Comparison of ENCODE assay signal across 1 cellular context in the genomic region with DNA sequence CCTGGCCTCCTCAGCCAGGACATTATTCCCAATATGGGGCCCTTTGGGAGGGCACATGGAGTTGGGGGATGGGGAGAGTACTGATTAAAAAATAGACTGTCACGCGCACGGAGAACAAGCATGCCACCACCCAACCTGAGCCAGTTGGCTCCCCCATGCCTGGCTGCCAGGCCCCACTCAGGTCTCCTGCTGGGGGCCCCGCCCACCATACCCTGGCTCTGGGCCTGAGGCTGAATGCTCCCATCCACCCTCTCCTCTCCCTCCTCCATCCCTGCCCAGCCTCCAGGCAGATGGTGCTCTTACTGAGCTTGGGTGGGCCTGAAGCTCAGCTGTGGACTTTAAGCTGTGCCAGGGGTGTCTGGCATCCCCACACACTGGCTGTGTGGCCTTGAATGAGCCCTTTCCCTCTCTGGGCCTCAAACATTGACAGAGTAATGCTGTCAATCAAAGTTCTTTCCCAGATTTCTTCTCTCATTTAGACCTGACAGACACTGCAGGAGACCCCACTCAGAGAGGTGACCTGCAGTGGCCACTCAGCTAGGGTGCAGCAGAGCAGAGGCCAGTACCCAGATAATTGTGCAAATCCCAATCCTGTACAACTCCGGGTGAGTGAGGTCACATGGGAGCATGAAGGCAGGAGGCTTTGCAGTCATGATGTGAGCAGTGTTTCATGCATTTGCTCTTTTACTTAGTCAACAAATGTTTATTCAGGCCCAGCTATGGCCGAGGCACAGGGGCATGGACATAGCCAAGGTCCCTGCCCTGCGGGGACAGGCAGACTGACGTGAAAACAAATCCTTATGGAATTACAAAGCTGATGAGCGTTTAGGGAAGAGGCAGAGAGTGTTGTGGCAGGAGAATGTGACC.
TF ChIP-seq lines count a peak whose summit lies in the region.

No MANE protein-coding gene starts in this region.

TF ChIP-seq in HepG2, 621 proteins besides CTCF, POLR2A, EP300 and RAD21:
- peak; percentile 97 for TF ChIP-seq ZNF768 (CRISPR knock-in tag; IDR thresholded peaks at IDR 0.05)
- no peak for TF ChIP-seq SOX13 (IDR thresholded peaks at IDR 0.05)
- TF ChIP-seq SOX13 (CRISPR knock-in tag; conservative IDR thresholded peaks at IDR 0.05 in 1 of 2, IDR thresholded peaks at IDR 0.05 in 1 of 2), result no peak
- TF ChIP-seq, protein P1, sequence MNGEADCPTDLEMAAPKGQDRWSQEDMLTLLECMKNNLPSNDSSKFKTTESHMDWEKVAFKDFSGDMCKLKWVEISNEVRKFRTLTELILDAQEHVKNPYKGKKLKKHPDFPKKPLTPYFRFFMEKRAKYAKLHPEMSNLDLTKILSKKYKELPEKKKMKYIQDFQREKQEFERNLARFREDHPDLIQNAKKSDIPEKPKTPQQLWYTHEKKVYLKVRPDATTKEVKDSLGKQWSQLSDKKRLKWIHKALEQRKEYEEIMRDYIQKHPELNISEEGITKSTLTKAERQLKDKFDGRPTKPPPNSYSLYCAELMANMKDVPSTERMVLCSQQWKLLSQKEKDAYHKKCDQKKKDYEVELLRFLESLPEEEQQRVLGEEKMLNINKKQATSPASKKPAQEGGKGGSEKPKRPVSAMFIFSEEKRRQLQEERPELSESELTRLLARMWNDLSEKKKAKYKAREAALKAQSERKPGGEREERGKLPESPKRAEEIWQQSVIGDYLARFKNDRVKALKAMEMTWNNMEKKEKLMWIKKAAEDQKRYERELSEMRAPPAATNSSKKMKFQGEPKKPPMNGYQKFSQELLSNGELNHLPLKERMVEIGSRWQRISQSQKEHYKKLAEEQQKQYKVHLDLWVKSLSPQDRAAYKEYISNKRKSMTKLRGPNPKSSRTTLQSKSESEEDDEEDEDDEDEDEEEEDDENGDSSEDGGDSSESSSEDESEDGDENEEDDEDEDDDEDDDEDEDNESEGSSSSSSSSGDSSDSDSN (CRISPR knock-in tag; IDR thresholded peaks at IDR 0.05), result 0 out of 2 replicates have a peak, but pooled peaks have one; percentile 22
